24 cellular contexts compared by ENCODE assay signal in the genomic region with DNA sequence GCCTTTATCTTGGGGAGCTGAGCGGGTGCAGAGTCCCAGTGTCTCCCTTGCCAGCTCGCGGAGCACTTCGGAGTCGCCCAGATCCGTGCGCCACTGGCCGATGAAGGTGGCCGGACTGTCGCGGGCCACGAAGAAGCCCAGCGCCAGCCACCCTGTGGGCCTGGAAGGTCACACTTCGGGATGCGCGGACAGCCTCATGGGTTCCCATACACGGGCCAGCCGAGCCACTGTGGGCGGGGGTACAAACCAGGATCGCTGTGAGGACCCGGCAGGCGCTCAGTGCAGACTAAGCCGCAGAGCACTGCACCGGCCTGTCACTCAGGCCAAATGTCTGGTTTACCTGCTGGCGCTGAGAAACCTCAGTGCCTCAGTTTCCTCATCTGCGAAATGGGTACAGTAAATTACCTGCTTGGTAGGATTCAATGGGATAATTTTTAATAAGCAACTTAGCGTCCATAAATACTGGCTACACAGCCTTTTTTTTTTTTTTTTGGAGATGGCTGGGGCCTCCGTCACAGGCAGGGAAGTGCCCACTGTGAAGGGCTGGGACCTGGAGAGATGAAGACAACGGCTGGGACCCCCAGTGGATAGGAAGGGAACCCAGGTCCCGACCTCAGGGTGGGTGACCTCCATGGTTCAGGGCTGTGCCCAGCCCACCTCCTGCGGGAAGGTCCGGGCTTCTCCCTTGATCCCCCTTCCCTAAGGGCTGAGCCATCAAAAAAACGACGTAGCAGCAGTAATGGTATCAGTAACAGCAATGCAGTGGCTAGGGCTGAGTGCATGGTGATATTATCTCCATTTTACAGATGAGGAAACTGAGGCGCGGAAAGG. TPM values are rescaled to one million over a fixed set of nuclear protein-coding genes. Genes with fewer than 3 reads are reported as not detected.
"Had no signal": no experiment of that assay in that cellular context is flagged by ENCODE, and none has a peak within 500 bp of the region (broad histone marks: within the 10 kb centered on the region; RNA-seq: fewer than 3 reads in every experiment).

No MANE protein-coding gene starts in this region.

- H3K4me1 ChIP-seq: ascending aorta, SJCRH30 had no signal

- H3K9me3 ChIP-seq: MG63, SJCRH30 had no signal

- ATAC-seq: activated CD8-positive, alpha-beta memory T cell treated with anti-CD3 and anti-CD28 coated beads, Interleukin-2, amount 10 ng/mL, durations not matched to agents 7 days and 5 days; activated CD8-positive, alpha-beta T cell treated with anti-CD3 and anti-CD28 coated beads, Interleukin-2, amount 10 ng/mL, durations not matched to agents 7 days and 5 days had no signal

- H3K27me3 ChIP-seq: MG63, SJCRH30 had no signal

- H3K4me3 ChIP-seq: ascending aorta, MG63, SJCRH30 had no signal

- H3K27ac ChIP-seq: ascending aorta, KMS-11, SJCRH30 had no signal

- H3K36me3 ChIP-seq: ascending aorta, MG63, SJCRH30 had no signal

- H3K9ac ChIP-seq: KMS-11 had no signal

- H3K4me2 ChIP-seq: KMS-11 had no signal

- DNase-seq: activated CD4-positive, alpha-beta T cell treated with anti-CD3 and anti-CD28 coated beads for 48 hours; activated CD4-positive, alpha-beta T cell treated with anti-CD3 and anti-CD28 coated beads, Interleukin-2, amount 50 U/mL, for 4 hours; activated CD4-positive, CD25-positive, alpha-beta regulatory T cell treated with anti-CD3 and anti-CD28 coated beads, Interleukin-2, amount 50 U/mL, for 72 hours; activated CD8-positive, alpha-beta memory T cell treated with anti-CD3 and anti-CD28 coated beads, Interleukin-2, amount 10 ng/mL, durations not matched to agents 7 days and 5 days; activated CD8-positive, alpha-beta T cell treated with anti-CD3 and anti-CD28 coated beads, Interleukin-2, amount 10 ng/mL, durations not matched to agents 7 days and 5 days; activated effector memory CD4-positive, alpha-beta T cell treated with Interleukin-2 at 50 U/mL for 16 hours; activated naive CD4-positive, alpha-beta T cell; activated T-cell treated with anti-CD3 and anti-CD28 coated beads, Interleukin-2, amount 50 U/mL, for 24 hours; MG63; MV-4-11; NCI-H1105; NCI-H1436; NCI-H1694 treated with DMSO at 0.1 percent for 48 hours; NCI-H2029 treated with DMSO at 0.1 percent for 48 hours; NCI-H345; NCI-H510A; NCI-H69; NK-92 treated with Interleukin-12 subunit alpha and Interleukin-12 subunit beta, amount 100 ng/mL, for 24 hours; OCI-M1; Right ventricle myocardium superior; RPMI8226; SJCRH30 had no signal

RNA-seq across cellular contexts. Expression of a gene that starts 38.7 kb away (rescaled TPM):
- total RNA-seq: ascending aorta, Right ventricle myocardium superior had no signal
